1 cellular context compared by ENCODE assay signal in the genomic region with DNA sequence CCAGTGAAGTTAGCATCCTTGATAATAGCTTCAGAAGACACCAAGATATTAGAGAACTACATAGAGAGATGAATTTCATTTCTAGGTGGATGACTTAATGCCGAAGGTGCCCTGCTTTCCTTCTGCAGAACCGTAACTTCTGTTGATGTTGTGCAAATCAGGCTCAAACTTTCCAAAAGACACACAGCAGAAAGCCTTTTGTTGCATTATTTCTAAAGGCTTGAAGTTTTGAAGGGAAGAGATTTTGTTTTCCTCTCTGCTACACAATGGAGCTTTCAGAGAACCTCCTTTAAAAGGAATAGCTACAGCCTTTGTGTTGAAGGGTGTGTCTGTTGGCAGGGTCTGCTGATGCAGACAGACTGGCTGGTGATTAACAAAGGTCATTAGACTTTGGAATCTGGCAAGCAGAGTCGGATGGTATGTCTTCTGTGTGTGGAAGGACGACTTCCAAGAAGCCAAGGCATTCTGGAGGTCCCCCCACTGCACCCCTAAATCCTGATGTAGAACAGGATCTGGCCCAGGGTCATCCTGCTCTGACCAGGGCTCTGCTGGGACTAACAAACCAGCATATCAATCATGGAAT.
TF ChIP-seq lines count a peak whose summit lies in the region.

No MANE protein-coding gene starts in this region.

TF ChIP-seq in IMR-90, 13 proteins besides CTCF, POLR2A, EP300 and RAD21 (continued from another document):
- TF ChIP-seq, protein P1, sequence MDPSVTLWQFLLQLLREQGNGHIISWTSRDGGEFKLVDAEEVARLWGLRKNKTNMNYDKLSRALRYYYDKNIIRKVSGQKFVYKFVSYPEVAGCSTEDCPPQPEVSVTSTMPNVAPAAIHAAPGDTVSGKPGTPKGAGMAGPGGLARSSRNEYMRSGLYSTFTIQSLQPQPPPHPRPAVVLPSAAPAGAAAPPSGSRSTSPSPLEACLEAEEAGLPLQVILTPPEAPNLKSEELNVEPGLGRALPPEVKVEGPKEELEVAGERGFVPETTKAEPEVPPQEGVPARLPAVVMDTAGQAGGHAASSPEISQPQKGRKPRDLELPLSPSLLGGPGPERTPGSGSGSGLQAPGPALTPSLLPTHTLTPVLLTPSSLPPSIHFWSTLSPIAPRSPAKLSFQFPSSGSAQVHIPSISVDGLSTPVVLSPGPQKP (IDR thresholded peaks at IDR 0.05; ENCODE audit: borderline replicate concordance, low read depth, low read length): no peak
- no peak for TF ChIP-seq MXI1 (IDR thresholded peaks at IDR 0.05; ENCODE audit: borderline replicate concordance, low read depth, low read length)
- TF ChIP-seq, protein P2, sequence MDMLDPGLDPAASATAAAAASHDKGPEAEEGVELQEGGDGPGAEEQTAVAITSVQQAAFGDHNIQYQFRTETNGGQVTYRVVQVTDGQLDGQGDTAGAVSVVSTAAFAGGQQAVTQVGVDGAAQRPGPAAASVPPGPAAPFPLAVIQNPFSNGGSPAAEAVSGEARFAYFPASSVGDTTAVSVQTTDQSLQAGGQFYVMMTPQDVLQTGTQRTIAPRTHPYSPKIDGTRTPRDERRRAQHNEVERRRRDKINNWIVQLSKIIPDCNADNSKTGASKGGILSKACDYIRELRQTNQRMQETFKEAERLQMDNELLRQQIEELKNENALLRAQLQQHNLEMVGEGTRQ (IDR thresholded peaks at IDR 0.05; ENCODE audit: low read depth, low read length): no peak
- no peak for TF ChIP-seq SMC3 (IDR thresholded peaks at IDR 0.05; ENCODE audit: low read depth, low read length)
- TF ChIP-seq CHD1 (IDR thresholded peaks at IDR 0.05; ENCODE audit: low read depth, low read length): no peak
